Comparison of ENCODE assay signal across 16 cellular contexts in the genomic region with DNA sequence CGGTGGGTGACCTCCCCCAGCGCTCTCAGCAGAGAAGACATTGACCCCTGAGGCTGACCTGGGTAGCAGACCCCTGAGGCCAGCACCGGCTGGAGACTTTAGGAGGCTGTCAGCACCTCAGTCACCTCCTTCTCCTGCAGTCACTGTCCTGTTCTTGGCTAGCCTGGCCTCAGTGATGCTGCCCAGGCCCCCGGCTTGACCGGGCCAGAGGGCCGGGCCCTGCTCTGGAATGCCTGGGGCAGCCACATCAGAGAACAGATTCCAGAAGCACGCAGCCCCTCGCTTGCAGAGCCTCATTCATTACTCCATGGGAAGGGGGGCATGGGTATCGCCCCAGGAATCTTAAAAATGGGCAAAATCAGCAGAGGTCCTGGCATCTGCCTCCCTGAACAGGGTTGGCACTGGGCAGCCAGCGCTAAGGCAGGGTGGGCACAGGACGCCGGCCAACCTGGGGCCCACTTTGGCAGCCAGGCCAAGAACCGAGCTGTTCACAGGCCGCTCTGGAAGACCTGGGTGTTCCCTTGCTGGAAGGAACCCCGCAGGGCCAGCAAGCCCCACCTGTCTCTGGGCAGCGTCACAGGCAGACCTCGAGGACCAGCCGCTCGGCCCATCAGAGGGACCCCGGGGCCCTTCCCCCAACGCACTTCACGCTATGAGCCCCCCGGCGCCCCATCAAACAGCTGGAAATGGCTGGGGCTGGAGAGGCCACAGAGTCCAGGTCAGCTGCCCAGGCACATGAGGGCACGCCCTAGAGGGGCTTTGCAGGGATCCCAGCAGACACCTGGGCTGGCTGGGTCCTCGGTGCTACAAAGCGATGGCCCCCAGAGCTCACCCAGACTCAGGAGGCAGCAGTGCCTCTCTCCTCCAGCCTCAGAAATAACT.
"Had no signal": no experiment of that assay in that cellular context is flagged by ENCODE, and none has a peak within 500 bp of the region (broad histone marks: within the 10 kb centered on the region; RNA-seq: fewer than 3 reads in every experiment).

No MANE protein-coding gene starts in this region.

- H3K9ac ChIP-seq: SK-N-SH had no signal

- H3K27ac ChIP-seq: HL-60, RWPE1 had no signal

- FAIRE-seq: HTR-8/SVneo had no signal

- H3K4me2 ChIP-seq: SK-N-SH had no signal

- H3K9me3 ChIP-seq: SK-N-SH had no signal

- DNase-seq: Kasumi-1, KG1, MM.1S, NCI-H187, NCI-H2029, NCI-H2081 treated with DMSO at 0.1 percent for 48 hours, NCI-H2171, NCI-H226, NCI-H510A, NCI-H524 treated with DMSO at 0.1 percent for 48 hours, NCI-H774, SHP77, SK-N-SH had no signal
